In the genomic region with DNA sequence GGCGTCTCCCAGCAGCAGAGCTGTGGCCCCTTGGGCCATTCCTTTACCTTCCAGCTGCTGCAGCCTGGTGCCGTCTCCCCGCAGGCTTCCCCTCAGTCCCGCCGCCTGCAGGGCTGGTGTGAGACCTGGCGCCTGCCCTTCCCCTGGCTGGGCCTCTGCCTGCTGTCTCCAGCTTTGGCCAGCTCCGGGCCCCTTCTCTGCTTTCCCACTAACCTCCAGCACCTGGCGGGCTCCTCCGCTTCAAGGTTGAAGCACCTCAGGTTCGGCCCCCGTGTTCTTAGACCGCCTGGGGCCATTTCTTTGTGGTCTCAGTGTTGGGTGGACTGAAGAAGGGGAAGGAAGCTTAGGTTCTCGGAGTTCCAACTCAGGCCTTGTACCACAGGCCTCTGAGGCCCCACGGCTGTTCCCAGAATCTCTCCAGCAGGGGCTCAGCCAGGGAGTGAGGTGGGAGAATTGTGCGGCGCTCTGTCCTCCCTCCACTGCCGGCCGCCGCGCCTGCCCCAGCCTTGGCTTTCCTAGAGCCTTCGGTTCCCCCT, we compare ENCODE assay signal across 25 cellular contexts. TPM values are rescaled to one million over a fixed set of nuclear protein-coding genes. Genes with fewer than 3 reads are reported as not detected.
DNase-seq lines count a peak whose midpoint lies in the region; ATAC-seq and TF ChIP-seq lines count a peak whose summit lies in the region.
"Had no signal": no experiment of that assay in that cellular context is flagged by ENCODE, and none has a peak within 500 bp of the region (broad histone marks: within the 10 kb centered on the region; RNA-seq: fewer than 3 reads in every experiment).

No MANE protein-coding gene starts in this region.

- H3K27ac Mint-ChIP-seq in activated T-cell treated with anti-CD3 and anti-CD28 coated beads, Interleukin-2, amount 50 U/mL, for 24 hours, result no peak overlapping the region
- H3K27ac Mint-ChIP-seq in activated T-cell treated with anti-CD3 and anti-CD28 coated beads, Interleukin-2, amount 50 U/mL, for 72 hours, result no peak overlapping the region
- no peak overlapping the region for H3K27ac Mint-ChIP-seq in glutamatergic neuron (ENCODE audit: unreplicated experiment)
- H3K27ac Mint-ChIP-seq: memory B cell had no signal

- TF ChIP-seq CTCF in glutamatergic neuron (IDR thresholded peaks at IDR 0.05; ENCODE audit: partially characterized antibody, unreplicated experiment) (no peak), lower lobe of right lung (IDR thresholded peaks at IDR 0.05) (no peak), upper lobe of right lung (IDR thresholded peaks at IDR 0.05) (no peak), GM10248 (IDR thresholded peaks at IDR 0.05; ENCODE audit: control extremely low read depth, extremely low read depth, low read depth, missing control alignments) (no peak)

- H3K27ac ChIP-seq in lower lobe of right lung, result no peak overlapping the region
- no peak overlapping the region for H3K27ac ChIP-seq in upper lobe of right lung
- H3K27ac ChIP-seq: GM23248, SJCRH30, thoracic aorta had no signal

- peaks cover 47% of the 10 kb centered on the region for H3K36me3 Mint-ChIP-seq in activated T-cell treated with anti-CD3 and anti-CD28 coated beads, Interleukin-2, amount 50 U/mL, for 24 hours (ENCODE audit: low read depth)
- H3K36me3 Mint-ChIP-seq in activated T-cell treated with anti-CD3 and anti-CD28 coated beads, Interleukin-2, amount 50 U/mL, for 72 hours (ENCODE audit: insufficient read depth in 2 of 2), result no peaks in the 10 kb centered on the region
- no peaks in the 10 kb centered on the region for H3K36me3 Mint-ChIP-seq in glutamatergic neuron (ENCODE audit: unreplicated experiment)

- peak; percentile 21 for DNase-seq in activated T-cell treated with anti-CD3 and anti-CD28 coated beads, Interleukin-2, amount 50 U/mL, for 24 hours
- no peak for DNase-seq in activated T-cell treated with anti-CD3 and anti-CD28 coated beads, Interleukin-2, amount 50 U/mL, for 72 hours
- DNase-seq in glutamatergic neuron (peak; percentile 38), lower lobe of right lung (peak; percentile 43), upper lobe of right lung (peak; percentile 51), GM10248 (ENCODE audit: extremely low spot score) (no peak)
- DNase-seq in activated CD4-positive, alpha-beta T cell treated with anti-CD3 and anti-CD28 coated beads for 48 hours, result no peak
- DNase-seq: activated CD4-positive, alpha-beta T cell treated with anti-CD3 and anti-CD28 coated beads for 1 hour; activated naive CD4-positive, alpha-beta T cell treated with anti-CD3 and anti-CD28 coated beads, Interleukin-2, amount 50 U/mL, for 16 hours; C1 segment of cervical spinal cord; GM23248; Karpas-422; NCI-H1092 treated with DMSO at 0.1 percent for 48 hours; NCI-H2081 treated with DMSO at 0.1 percent for 48 hours; NCI-H524 treated with DMSO at 0.1 percent for 48 hours had no signal

- POLR2A ChIA-PET in GM10248 (lab: Yijun Ruan, JAX), result no interaction called here

- no peak overlapping the region for H3K4me3 ChIP-seq in lower lobe of right lung
- no peak overlapping the region for H3K4me3 ChIP-seq in upper lobe of right lung
- H3K4me3 ChIP-seq: GM23248, SJCRH30, thoracic aorta had no signal

- no peaks in the 10 kb centered on the region for H3K27me3 ChIP-seq in lower lobe of right lung (ENCODE audit: low read depth)
- H3K27me3 ChIP-seq in upper lobe of right lung, result no peaks in the 10 kb centered on the region
- H3K27me3 ChIP-seq: SJCRH30 had no signal

- H3K27me3 Mint-ChIP-seq in activated T-cell treated with anti-CD3 and anti-CD28 coated beads, Interleukin-2, amount 50 U/mL, for 24 hours, result no peaks in the 10 kb centered on the region
- H3K27me3 Mint-ChIP-seq in activated T-cell treated with anti-CD3 and anti-CD28 coated beads, Interleukin-2, amount 50 U/mL, for 72 hours (ENCODE audit: low read depth), result no peaks in the 10 kb centered on the region
- peaks cover 25% of the 10 kb centered on the region for H3K27me3 Mint-ChIP-seq in glutamatergic neuron (ENCODE audit: unreplicated experiment)
- H3K27me3 Mint-ChIP-seq: memory B cell had no signal

- no peak for ATAC-seq in activated T-cell treated with anti-CD3 and anti-CD28 coated beads, Interleukin-2, amount 50 U/mL, for 72 hours (replicated peaks in 1 of 2)
- ATAC-seq in lower lobe of right lung, result no peak
- ATAC-seq in upper lobe of right lung, result no peak
- no peak for ATAC-seq in HG03039 (IDR thresholded peaks at IDR 0.05; ENCODE audit: unreplicated experiment)

- no peak overlapping the region for H3K4me3 Mint-ChIP-seq in activated T-cell treated with anti-CD3 and anti-CD28 coated beads, Interleukin-2, amount 50 U/mL, for 24 hours
- H3K4me3 Mint-ChIP-seq in activated T-cell treated with anti-CD3 and anti-CD28 coated beads, Interleukin-2, amount 50 U/mL, for 72 hours, result no peak overlapping the region
- no peak overlapping the region for H3K4me3 Mint-ChIP-seq in glutamatergic neuron (ENCODE audit: unreplicated experiment)
- H3K4me3 Mint-ChIP-seq: memory B cell, nephron had no signal

- H3K4me1 Mint-ChIP-seq in activated T-cell treated with anti-CD3 and anti-CD28 coated beads, Interleukin-2, amount 50 U/mL, for 24 hours (ENCODE audit: low read depth), result no peaks in the 10 kb centered on the region
- H3K4me1 Mint-ChIP-seq in activated T-cell treated with anti-CD3 and anti-CD28 coated beads, Interleukin-2, amount 50 U/mL, for 72 hours (ENCODE audit: low read depth), result no peaks in the 10 kb centered on the region
- H3K4me1 Mint-ChIP-seq in glutamatergic neuron (ENCODE audit: low read depth, unreplicated experiment), result peaks cover 17% of the 10 kb centered on the region
- H3K4me1 Mint-ChIP-seq: memory B cell had no signal

- H3K36me3 ChIP-seq in lower lobe of right lung, result peaks cover 100% of the 10 kb centered on the region
- H3K36me3 ChIP-seq in upper lobe of right lung, result peaks cover 96% of the 10 kb centered on the region

- CTCF ChIA-PET in GM10248 (lab: Yijun Ruan, JAX), result interaction anchor here (1.0 to 3.9 kb wide), 2 partner anchors 13 to 31 kb away, joined by 3 to 19 read pairs; no protein-coding TSS in a partner anchor

- no peaks in the 10 kb centered on the region for H3K4me1 ChIP-seq in lower lobe of right lung
- no peaks in the 10 kb centered on the region for H3K4me1 ChIP-seq in upper lobe of right lung

- no peaks in the 10 kb centered on the region for H3K9me3 Mint-ChIP-seq in activated T-cell treated with anti-CD3 and anti-CD28 coated beads, Interleukin-2, amount 50 U/mL, for 24 hours
- H3K9me3 Mint-ChIP-seq in activated T-cell treated with anti-CD3 and anti-CD28 coated beads, Interleukin-2, amount 50 U/mL, for 72 hours, result no peaks in the 10 kb centered on the region
- H3K9me3 Mint-ChIP-seq in glutamatergic neuron (ENCODE audit: unreplicated experiment), result peaks cover 27% of the 10 kb centered on the region
- H3K9me3 Mint-ChIP-seq: memory B cell, nephron had no signal

- intact Hi-C loops in lower lobe of right lung (cut with DNase I) (no loop called here), upper lobe of right lung (cut with DNase I) (no loop called here)

- H3K9me3 ChIP-seq in lower lobe of right lung, result no peaks in the 10 kb centered on the region
- no peaks in the 10 kb centered on the region for H3K9me3 ChIP-seq in upper lobe of right lung
- H3K9me3 ChIP-seq: SJCRH30, thoracic aorta had no signal

RNA-seq across cellular contexts. Expression of a gene that starts 30.4 kb away (rescaled TPM):
- not detected for total RNA-seq in activated T-cell treated with anti-CD3 and anti-CD28 coated beads, Interleukin-2, amount 50 U/mL, for 72 hours
- total RNA-seq in glutamatergic neuron (ENCODE audit: unreplicated experiment), result not detected
- total RNA-seq in lower lobe of right lung, result not detected
- not detected for total RNA-seq in upper lobe of right lung
- total RNA-seq: A673; astrocyte; fibroblast of lung; GM23248; pulmonary artery endothelial cell; T-helper 2 cell treated with Interferon-gamma antibody and Interleukin-4, amounts not matched to agents 100 ng/mL and 5 ng/mL, for 36 hours; thoracic aorta had no signal

RNA-seq across cellular contexts. Expression of a gene that starts 49.9 kb away (rescaled TPM):
- total RNA-seq in activated T-cell treated with anti-CD3 and anti-CD28 coated beads, Interleukin-2, amount 50 U/mL, for 72 hours, result not detected
- total RNA-seq in glutamatergic neuron (ENCODE audit: unreplicated experiment) (not detected), lower lobe of right lung (not detected), upper lobe of right lung (not detected)
- total RNA-seq: A673; astrocyte; fibroblast of lung; GM23248; pulmonary artery endothelial cell; SJCRH30; T-helper 2 cell treated with Interferon-gamma antibody and Interleukin-4, amounts not matched to agents 100 ng/mL and 5 ng/mL, for 36 hours; thoracic aorta had no signal

RNA-seq across cellular contexts. Expression of a gene that starts 50.9 kb away (rescaled TPM):
- 10 to 100 TPM; 26.9 to 28.4 TPM for total RNA-seq in activated T-cell treated with anti-CD3 and anti-CD28 coated beads, Interleukin-2, amount 50 U/mL, for 72 hours
- total RNA-seq in glutamatergic neuron (ENCODE audit: unreplicated experiment) (406 TPM), lower lobe of right lung (157 TPM), upper lobe of right lung (152 TPM)

RNA-seq across cellular contexts. Expression of a gene that starts 53.9 kb away (rescaled TPM):
- total RNA-seq in activated T-cell treated with anti-CD3 and anti-CD28 coated beads, Interleukin-2, amount 50 U/mL, for 72 hours, result 10 to 100 TPM; 67.3 to 68.5 TPM
- total RNA-seq in glutamatergic neuron (ENCODE audit: unreplicated experiment), result 45.7 TPM
- 37.4 TPM for total RNA-seq in lower lobe of right lung
- 36.3 TPM for total RNA-seq in upper lobe of right lung

RNA-seq across cellular contexts. Expression of a gene that starts 56.5 kb away (rescaled TPM):
- total RNA-seq in activated T-cell treated with anti-CD3 and anti-CD28 coated beads, Interleukin-2, amount 50 U/mL, for 72 hours, result 10 to 100 TPM; 55.4 to 59.8 TPM
- total RNA-seq in glutamatergic neuron (ENCODE audit: unreplicated experiment) (64.7 TPM), lower lobe of right lung (54.4 TPM), upper lobe of right lung (54.2 TPM)

Comparison
In these comparisons a context has a peak if more than half of its experiments do, and no peak if none do; other contexts are left out.
1. DNase-seq: peak in activated T-cell treated with anti-CD3 and anti-CD28 coated beads, Interleukin-2, amount 50 U/mL, for 24 hours (single experiment), glutamatergic neuron (single experiment), lower lobe of right lung (single experiment) and upper lobe of right lung (single experiment); none in activated T-cell treated with anti-CD3 and anti-CD28 coated beads, Interleukin-2, amount 50 U/mL, for 72 hours (0 of 2), activated CD4-positive, alpha-beta T cell treated with anti-CD3 and anti-CD28 coated beads for 48 hours (single experiment) and GM10248 (single experiment).